9 cellular contexts compared by ENCODE assay signal in genomic region chr3:111621535-111621934, GRCh38. TPM values are rescaled to one million over a fixed set of nuclear protein-coding genes. Genes with fewer than 3 reads are reported as not detected.
DNase-seq lines count a peak whose midpoint lies in the region; ATAC-seq and TF ChIP-seq lines count a peak whose summit lies in the region.
"Had no signal": no experiment of that assay in that cellular context is flagged by ENCODE, and none has a peak within 500 bp of the region (broad histone marks: within the 10 kb centered on the region; RNA-seq: fewer than 3 reads in every experiment).

No MANE protein-coding gene starts in this region.

- no peak for TF ChIP-seq EP300 in sigmoid colon (IDR thresholded peaks at IDR 0.05)

- H3K27ac ChIP-seq in MM.1S (ENCODE audit: low read length) = no peak overlapping the region
- no peak overlapping the region for H3K27ac ChIP-seq in smooth muscle cell (ENCODE audit: low read depth)
- no peak overlapping the region for H3K27ac ChIP-seq in sigmoid colon

- no peak overlapping the region for H3K4me3 ChIP-seq in MM.1S (ENCODE audit: low read length)
- no peak overlapping the region for H3K4me3 ChIP-seq in astrocyte of the spinal cord (ENCODE audit: low read depth, low read length)
- no peak overlapping the region for H3K4me3 ChIP-seq in smooth muscle cell
- no peak overlapping the region for H3K4me3 ChIP-seq in sigmoid colon

- H4K20me1 ChIP-seq in MM.1S (ENCODE audit: insufficient read depth, low read length) = no peaks in the 10 kb centered on the region
- no peaks in the 10 kb centered on the region for H4K20me1 ChIP-seq in smooth muscle cell (ENCODE audit: low read depth)

- H3K9ac ChIP-seq in MM.1S (ENCODE audit: low read length) = no peak overlapping the region
- no peak overlapping the region for H3K9ac ChIP-seq in smooth muscle cell (ENCODE audit: low read depth)

- H3K36me3 Mint-ChIP-seq in activated CD8-positive, alpha-beta T cell treated with anti-CD3 and anti-CD28 coated beads for 36 hours (ENCODE audit: low read depth) = peaks cover 29% of the 10 kb centered on the region
- peaks cover 84% of the 10 kb centered on the region for H3K36me3 Mint-ChIP-seq in activated CD8-positive, alpha-beta T cell treated with anti-CD3 and anti-CD28 coated beads, Interleukin-2, amount 10 ng/mL, durations not matched to agents 7 days and 5 days (ENCODE audit: low read depth)

- H3K79me2 ChIP-seq in MM.1S (ENCODE audit: low read length) (no peaks in the 10 kb centered on the region), smooth muscle cell (ENCODE audit: low read depth) (no peaks in the 10 kb centered on the region)

- WGBS in smooth muscle cell (ENCODE audit: low lambda C conversion rate) = 40% methylated on average over 5 of the region's 5 CpGs
- WGBS in sigmoid colon, 2 donors = 72 to 74% methylated on average over 5 of the region's 5 CpGs

- no peak overlapping the region for H3K27ac Mint-ChIP-seq in activated CD8-positive, alpha-beta T cell treated with anti-CD3 and anti-CD28 coated beads for 36 hours
- no peak overlapping the region for H3K27ac Mint-ChIP-seq in activated CD8-positive, alpha-beta T cell treated with anti-CD3 and anti-CD28 coated beads, Interleukin-2, amount 10 ng/mL, durations not matched to agents 7 days and 5 days

- peak; percentile 76 for TF ChIP-seq CTCF in activated CD8-positive, alpha-beta T cell treated with anti-CD3 and anti-CD28 coated beads for 36 hours (IDR thresholded peaks at IDR 0.05)
- TF ChIP-seq CTCF in MM.1S (IDR thresholded peaks at IDR 0.05; ENCODE audit: low read length) = peak; percentile 27
- TF ChIP-seq CTCF in astrocyte of the spinal cord (IDR thresholded peaks at IDR 0.05; ENCODE audit: low read depth, low read length) = peak; percentile 42
- TF ChIP-seq CTCF in smooth muscle cell (IDR thresholded peaks at IDR 0.05; ENCODE audit: borderline replicate concordance, insufficient read depth, poor library complexity, severe bottlenecking) = peak; percentile 39
- TF ChIP-seq CTCF in sigmoid colon (IDR thresholded peaks at IDR 0.05) = no peak

- H3F3A ChIP-seq in MM.1S (ENCODE audit: insufficient read depth, low read length) = no peaks in the 10 kb centered on the region
- H3F3A ChIP-seq in smooth muscle cell (ENCODE audit: low read depth) = no peaks in the 10 kb centered on the region

- no peaks in the 10 kb centered on the region for H3K9me2 ChIP-seq in MM.1S (replicated peaks; ENCODE audit: insufficient read depth, low read length)

- POLR2A ChIA-PET in activated CD8-positive, alpha-beta T cell treated with anti-CD3 and anti-CD28 coated beads for 36 hours (lab: Charles Lee) = no interaction called here
- POLR2A ChIA-PET in activated CD8-positive, alpha-beta T cell treated with anti-CD3 and anti-CD28 coated beads, Interleukin-2, amount 10 ng/mL, durations not matched to agents 7 days and 5 days (lab: Charles Lee) = no interaction called here

- intact Hi-C loops in activated CD8-positive, alpha-beta T cell treated with anti-CD3 and anti-CD28 coated beads for 36 hours (cut with micrococcal nuclease) = no loop called here
- intact Hi-C loops in sigmoid colon (cut with DNase I) = no loop called here

- H3K4me2 ChIP-seq in MM.1S (ENCODE audit: low read depth, low read length) (no peak overlapping the region), smooth muscle cell (no peak overlapping the region)

- peaks cover 2% of the 10 kb centered on the region for H3K9me3 Mint-ChIP-seq in activated CD8-positive, alpha-beta T cell treated with anti-CD3 and anti-CD28 coated beads for 36 hours
- H3K9me3 Mint-ChIP-seq in activated CD8-positive, alpha-beta T cell treated with anti-CD3 and anti-CD28 coated beads, Interleukin-2, amount 10 ng/mL, durations not matched to agents 7 days and 5 days (ENCODE audit: insufficient read depth) = peaks cover 5% of the 10 kb centered on the region

- H3K4me1 Mint-ChIP-seq in activated CD8-positive, alpha-beta T cell treated with anti-CD3 and anti-CD28 coated beads for 36 hours (ENCODE audit: low read depth) = peaks cover 50% of the 10 kb centered on the region
- H3K4me1 Mint-ChIP-seq in activated CD8-positive, alpha-beta T cell treated with anti-CD3 and anti-CD28 coated beads, Interleukin-2, amount 10 ng/mL, durations not matched to agents 7 days and 5 days (ENCODE audit: low read depth) = peaks cover 49% of the 10 kb centered on the region

- H3K27me3 ChIP-seq in MM.1S (replicated peaks; ENCODE audit: insufficient read depth, low read length) (no peaks in the 10 kb centered on the region), smooth muscle cell (ENCODE audit: low read depth) (no peaks in the 10 kb centered on the region), sigmoid colon (no peaks in the 10 kb centered on the region)

- TF ChIP-seq POLR2A in sigmoid colon (IDR thresholded peaks at IDR 0.05) = no peak

- ATAC-seq in activated CD8-positive, alpha-beta T cell treated with anti-CD3 and anti-CD28 coated beads for 36 hours = peak; percentile 48
- ATAC-seq in activated CD8-positive, alpha-beta T cell treated with anti-CD3 and anti-CD28 coated beads, Interleukin-2, amount 10 ng/mL, durations not matched to agents 7 days and 5 days = no peak
- no peak for ATAC-seq in HG03565 (IDR thresholded peaks at IDR 0.05; ENCODE audit: unreplicated experiment)

- peak; percentile 70 for DNase-seq in activated CD8-positive, alpha-beta T cell treated with anti-CD3 and anti-CD28 coated beads for 36 hours
- no peak for DNase-seq in activated CD8-positive, alpha-beta T cell treated with anti-CD3 and anti-CD28 coated beads, Interleukin-2, amount 10 ng/mL, durations not matched to agents 7 days and 5 days
- no peak for DNase-seq in MM.1S
- no peak for DNase-seq in astrocyte of the spinal cord (ENCODE audit: low read depth, low spot score)
- no peak for DNase-seq in smooth muscle cell (lab: John Stamatoyannopoulos, UW; ENCODE audit: unreplicated experiment)
- no peak for DNase-seq in sigmoid colon
- no peak for DNase-seq in NCI-H2196 treated with DMSO at 0.1 percent for 48 hours (lab: John Stamatoyannopoulos, UW; ENCODE audit: unreplicated experiment)
- DNase-seq: GDM1 had no signal

- H2AFZ ChIP-seq in MM.1S (ENCODE audit: low read length) (no peak overlapping the region), smooth muscle cell (ENCODE audit: low read depth) (no peak overlapping the region)

- in situ Hi-C loops in astrocyte of the spinal cord (cut with HindIII; ENCODE audit: low sequenced_read_pairs) = no loop called here

- H3K4me3 Mint-ChIP-seq in activated CD8-positive, alpha-beta T cell treated with anti-CD3 and anti-CD28 coated beads for 36 hours = no peak overlapping the region
- H3K4me3 Mint-ChIP-seq in activated CD8-positive, alpha-beta T cell treated with anti-CD3 and anti-CD28 coated beads, Interleukin-2, amount 10 ng/mL, durations not matched to agents 7 days and 5 days = no peak overlapping the region

- H3K36me3 ChIP-seq in MM.1S (replicated peaks; ENCODE audit: insufficient read depth, low read length) = no peaks in the 10 kb centered on the region
- H3K36me3 ChIP-seq in smooth muscle cell (ENCODE audit: low read depth) = no peaks in the 10 kb centered on the region
- no peaks in the 10 kb centered on the region for H3K36me3 ChIP-seq in sigmoid colon

- no peaks in the 10 kb centered on the region for H3K27me3 Mint-ChIP-seq in activated CD8-positive, alpha-beta T cell treated with anti-CD3 and anti-CD28 coated beads for 36 hours
- no peaks in the 10 kb centered on the region for H3K27me3 Mint-ChIP-seq in activated CD8-positive, alpha-beta T cell treated with anti-CD3 and anti-CD28 coated beads, Interleukin-2, amount 10 ng/mL, durations not matched to agents 7 days and 5 days (ENCODE audit: low read depth)

- H3K4me1 ChIP-seq in MM.1S (ENCODE audit: low read length) = no peaks in the 10 kb centered on the region
- H3K4me1 ChIP-seq in smooth muscle cell (ENCODE audit: low read depth) = no peaks in the 10 kb centered on the region
- no peaks in the 10 kb centered on the region for H3K4me1 ChIP-seq in sigmoid colon

- CTCF ChIA-PET in activated CD8-positive, alpha-beta T cell treated with anti-CD3 and anti-CD28 coated beads for 36 hours (lab: Charles Lee) = interaction anchor here (0.8 to 1.6 kb wide), 4 partner anchors 11 to 81 kb away, joined by 3 to 6 read pairs (median 4); no protein-coding TSS in a partner anchor
- CTCF ChIA-PET in activated CD8-positive, alpha-beta T cell treated with anti-CD3 and anti-CD28 coated beads, Interleukin-2, amount 10 ng/mL, durations not matched to agents 7 days and 5 days (lab: Charles Lee) = interaction anchor here (0.6 to 1.3 kb wide), 3 partner anchors 23 to 43 kb away, joined by 3 read pairs; partner anchors contain the start of gene ZBED2

- H3K9me3 ChIP-seq in MM.1S (replicated peaks; ENCODE audit: insufficient read depth, low read length) (no peaks in the 10 kb centered on the region), smooth muscle cell (replicated peaks; ENCODE audit: low read depth) (no peaks in the 10 kb centered on the region), sigmoid colon (no peaks in the 10 kb centered on the region)

RNA-seq across cellular contexts. Expression of gene ZBED2, which starts 26.4 kb away (rescaled TPM):
- 100 to 1,000 TPM; 226 to 235 TPM for total RNA-seq in activated CD8-positive, alpha-beta T cell treated with anti-CD3 and anti-CD28 coated beads for 36 hours
- under 1 TPM; 0.68 to 0.74 TPM for total RNA-seq in activated CD8-positive, alpha-beta T cell treated with anti-CD3 and anti-CD28 coated beads, Interleukin-2, amount 10 ng/mL, durations not matched to agents 7 days and 5 days
- total RNA-seq in smooth muscle cell (9.2 and 11.9 TPM in 2 replicates), sigmoid colon (not detected)
- polyA plus RNA-seq in smooth muscle cell (2.4 and 17.0 TPM in 2 replicates), sigmoid colon (under 1 TPM in 1 of 3 donors, not detected in 2; 0.92 TPM)

RNA-seq across cellular contexts. Expression of gene PLCXD2, which starts 52.9 kb away (rescaled TPM):
- total RNA-seq in activated CD8-positive, alpha-beta T cell treated with anti-CD3 and anti-CD28 coated beads for 36 hours = 10 to 100 TPM; 10.8 to 11.4 TPM
- 10 to 100 TPM; 14.5 to 16.2 TPM for total RNA-seq in activated CD8-positive, alpha-beta T cell treated with anti-CD3 and anti-CD28 coated beads, Interleukin-2, amount 10 ng/mL, durations not matched to agents 7 days and 5 days
- 5.1 and 10.9 TPM in 2 replicates for total RNA-seq in smooth muscle cell
- 1.1 and 4.3 TPM in 2 replicates for polyA plus RNA-seq in smooth muscle cell
- under 1 TPM; 0.28 to 0.81 (median 0.51) TPM for total RNA-seq in sigmoid colon
- polyA plus RNA-seq in sigmoid colon = 1 to 10 TPM; 1.8 to 4.8 (median 4.4) TPM

Comparison
In these comparisons a context has a peak if more than half of its experiments do, and no peak if none do; other contexts are left out.
1. RNA of gene ZBED2, which starts 26.4 kb away (total RNA-seq): 226 to 235 TPM in activated CD8-positive, alpha-beta T cell treated with anti-CD3 and anti-CD28 coated beads for 36 hours; 9.2 to 11.9 TPM in smooth muscle cell, 0.68 to 0.74 TPM in activated CD8-positive, alpha-beta T cell treated with anti-CD3 and anti-CD28 coated beads, Interleukin-2, amount 10 ng/mL, durations not matched to agents 7 days and 5 days and not detected in sigmoid colon; every median in the first group is over 10 times any median in the second.
2. CTCF ChIP-seq: peak in activated CD8-positive, alpha-beta T cell treated with anti-CD3 and anti-CD28 coated beads for 36 hours (single experiment), MM.1S (single experiment), astrocyte of the spinal cord (single experiment) and smooth muscle cell (single experiment); none in sigmoid colon (0 of 4).